Comparison of ENCODE assay signal across 8 cellular contexts in the genomic region with DNA sequence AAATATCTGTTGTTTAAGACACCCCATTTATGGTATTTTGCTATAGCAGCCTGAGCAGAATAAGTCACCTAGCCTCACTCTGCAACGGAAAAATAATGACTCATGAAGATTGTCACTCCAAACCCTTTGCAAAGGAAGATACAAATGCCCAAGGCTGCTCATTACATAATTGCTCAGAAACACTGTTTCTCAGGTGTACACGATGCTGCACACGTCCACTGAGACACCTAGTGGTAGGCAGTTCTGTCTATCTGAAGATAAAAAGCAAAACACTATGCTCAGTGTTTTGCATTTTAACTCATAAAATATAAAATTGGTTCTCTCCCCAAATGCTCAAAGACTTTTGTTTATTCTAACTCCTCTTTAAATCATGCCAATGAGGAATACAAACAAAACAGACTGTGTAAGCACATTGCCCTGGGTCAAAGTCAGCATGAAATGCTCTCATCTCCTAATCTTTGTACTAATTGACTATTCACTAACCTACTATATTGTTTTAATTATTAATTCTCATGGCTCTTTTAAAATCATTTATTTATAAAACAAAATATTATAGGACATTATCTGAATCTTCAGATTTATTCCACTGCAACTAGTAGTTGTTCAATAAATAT. TPM values are rescaled to one million over a fixed set of nuclear protein-coding genes. Genes with fewer than 3 reads are reported as not detected.
DNase-seq lines count a peak whose midpoint lies in the region; ATAC-seq and TF ChIP-seq lines count a peak whose summit lies in the region.

No MANE protein-coding gene starts in this region.

- peaks cover 0 to 38% (median 3%) of the 10 kb centered on the region in 7 donors for H3K27me3 ChIP-seq in spleen (replicated peaks in 1 of 7)

- H3K27me3 Mint-ChIP-seq in activated CD4-positive, alpha-beta T cell treated with anti-CD3 and anti-CD28 coated beads for 36 hours = peaks cover 36% of the 10 kb centered on the region

- peak; percentile 58 for ATAC-seq in activated CD4-positive, alpha-beta T cell treated with anti-CD3 and anti-CD28 coated beads for 36 hours
- ATAC-seq in HG03442 (IDR thresholded peaks at IDR 0.05; ENCODE audit: unreplicated experiment) = peak; percentile 77

- H3K36me3 Mint-ChIP-seq in activated CD4-positive, alpha-beta T cell treated with anti-CD3 and anti-CD28 coated beads for 36 hours (ENCODE audit: low read depth) = no peaks in the 10 kb centered on the region

- no peak for TF ChIP-seq POLR2A in spleen (IDR thresholded peaks at IDR 0.05)

- 40 to 63% (median 51%) methylated on average over 3 of the region's 3 CpGs for WGBS in spleen, 5 donors

- H3K9me3 Mint-ChIP-seq in activated CD4-positive, alpha-beta T cell treated with anti-CD3 and anti-CD28 coated beads for 36 hours (ENCODE audit: low read depth) = peaks cover 2% of the 10 kb centered on the region

- POLR2A ChIA-PET in activated CD4-positive, alpha-beta T cell treated with anti-CD3 and anti-CD28 coated beads for 36 hours (lab: Charles Lee) = no interaction called here

- no peak overlapping the region for H3K4me3 Mint-ChIP-seq in activated CD4-positive, alpha-beta T cell treated with anti-CD3 and anti-CD28 coated beads for 36 hours

- H3K9me3 ChIP-seq in spleen = peaks cover 0 to 12% (median 3%) of the 10 kb centered on the region in 8 donors

- CTCF ChIA-PET in activated CD4-positive, alpha-beta T cell treated with anti-CD3 and anti-CD28 coated beads for 36 hours (lab: Charles Lee) = interaction anchor here (0.7 kb wide), 1 partner anchor 291 kb away, joined by 3 read pairs; no protein-coding TSS in a partner anchor

- no peaks in the 10 kb centered on the region for H3K4me1 Mint-ChIP-seq in activated CD4-positive, alpha-beta T cell treated with anti-CD3 and anti-CD28 coated beads for 36 hours

- no peak overlapping the region for H3K27ac ChIP-seq in spleen

- H3K36me3 ChIP-seq in spleen = no peaks in the 10 kb centered on the region

- H3K4me3 ChIP-seq in spleen = no peak overlapping the region

- intact Hi-C loops in activated CD4-positive, alpha-beta T cell treated with anti-CD3 and anti-CD28 coated beads for 36 hours (cut with DNase I, micrococcal nuclease) = no loop called here
- intact Hi-C loops in spleen (cut with DNase I; ENCODE audit: low total_unique reads) = no loop called here

- H3K27ac Mint-ChIP-seq in activated CD4-positive, alpha-beta T cell treated with anti-CD3 and anti-CD28 coated beads for 36 hours = no peak overlapping the region

- TF ChIP-seq CTCF in spleen (IDR thresholded peaks at IDR 0.05 in 8 of 11, conservative IDR thresholded peaks at IDR 0.05 in 3 of 11) = no peak

- no peak for DNase-seq in activated CD4-positive, alpha-beta T cell treated with anti-CD3 and anti-CD28 coated beads for 36 hours
- DNase-seq in activated CD4-positive, alpha-beta T cell treated with anti-CD3 and anti-CD28 coated beads for 4 hours = no peak
- DNase-seq in amniotic epithelial cell (ENCODE audit: low read depth) (peak; percentile 35), renal cortical epithelial cell (ENCODE audit: low read depth) (peak; percentile 57), spleen (no peak), amygdala (lab: John Stamatoyannopoulos, UW) (no peak), HK-2 (ENCODE audit: unreplicated experiment) (no peak)

- no peaks in the 10 kb centered on the region for H3K4me1 ChIP-seq in spleen

RNA-seq across cellular contexts. Expression of a gene that starts 7.7 kb away (rescaled TPM):
- total RNA-seq in activated CD4-positive, alpha-beta T cell treated with anti-CD3 and anti-CD28 coated beads for 36 hours = under 1 TPM; 0.54 to 0.85 TPM
- total RNA-seq in renal cortical epithelial cell (0.25 and 0.52 TPM in 2 replicates), spleen (1 to 10 TPM in 2 of 7 donors, under 1 TPM in 4, not detected in 1; 0.34 to 1.1 (median 0.90) TPM)
- polyA plus RNA-seq in spleen = under 1 TPM; 0.35 to 0.45 (median 0.41) TPM

RNA-seq across cellular contexts. Expression of a gene that starts 28.3 kb away (rescaled TPM):
- total RNA-seq in activated CD4-positive, alpha-beta T cell treated with anti-CD3 and anti-CD28 coated beads for 36 hours = 10 to 100 TPM; 58.6 to 61.7 TPM
- 51.1 and 69.5 TPM in 2 replicates for total RNA-seq in renal cortical epithelial cell
- total RNA-seq in spleen = 10 to 100 TPM; 25.0 to 36.1 (median 29.1) TPM
- 1 to 10 TPM; 7.9 to 9.6 (median 8.8) TPM for polyA plus RNA-seq in spleen

Comparison
In these comparisons a context has a peak if more than half of its experiments do, and no peak if none do; other contexts are left out.
1. DNase-seq: peak in amniotic epithelial cell (single experiment) and renal cortical epithelial cell (single experiment); none in activated CD4-positive, alpha-beta T cell treated with anti-CD3 and anti-CD28 coated beads for 36 hours (single experiment), activated CD4-positive, alpha-beta T cell treated with anti-CD3 and anti-CD28 coated beads for 4 hours (0 of 2), spleen (single experiment), amygdala (0 of 56) and HK-2 (single experiment).